In the genomic region with DNA sequence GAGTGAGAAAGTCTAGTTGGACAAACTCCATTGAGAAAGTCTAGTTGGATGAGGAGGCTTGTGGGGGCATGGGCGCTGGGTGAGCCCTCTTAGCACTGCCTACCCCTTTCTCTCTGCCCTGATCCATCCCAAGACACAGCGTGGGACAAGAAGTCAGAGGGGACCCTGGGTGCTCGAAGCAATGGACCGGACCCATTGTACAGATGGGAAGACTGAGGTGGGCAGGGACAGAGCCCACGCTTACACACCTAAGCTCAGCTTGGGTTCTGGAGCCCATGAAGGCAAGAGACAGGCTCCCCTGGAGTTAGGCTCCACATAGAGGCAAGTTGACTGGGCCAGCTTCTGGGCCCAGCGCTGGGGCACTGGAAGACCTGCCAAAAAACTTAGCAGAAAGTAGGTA, we compare ENCODE assay signal across 1 cellular context.
TF ChIP-seq lines count a peak whose summit lies in the region.

No MANE protein-coding gene starts in this region.

TF ChIP-seq in HepG2, 621 proteins besides CTCF, POLR2A, EP300 and RAD21 (continued from another document and continues in another):
- no peak for TF ChIP-seq AKNA (CRISPR knock-in tag; IDR thresholded peaks at IDR 0.05; ENCODE audit: borderline replicate concordance)
- TF ChIP-seq CHD4 (IDR thresholded peaks at IDR 0.05; ENCODE audit: borderline replicate concordance, low read length), result peak; percentile 66; the same call in 1 of the 2 replicates
- TF ChIP-seq, protein P1, sequence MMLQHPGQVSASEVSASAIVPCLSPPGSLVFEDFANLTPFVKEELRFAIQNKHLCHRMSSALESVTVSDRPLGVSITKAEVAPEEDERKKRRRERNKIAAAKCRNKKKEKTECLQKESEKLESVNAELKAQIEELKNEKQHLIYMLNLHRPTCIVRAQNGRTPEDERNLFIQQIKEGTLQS (CRISPR knock-in tag; IDR thresholded peaks at IDR 0.05), result no peak
- TF ChIP-seq ATF7 (IDR thresholded peaks at IDR 0.05), result no peak
- TF ChIP-seq ATF7 (CRISPR knock-in tag; IDR thresholded peaks at IDR 0.05), result no peak
- TF ChIP-seq, protein P2, sequence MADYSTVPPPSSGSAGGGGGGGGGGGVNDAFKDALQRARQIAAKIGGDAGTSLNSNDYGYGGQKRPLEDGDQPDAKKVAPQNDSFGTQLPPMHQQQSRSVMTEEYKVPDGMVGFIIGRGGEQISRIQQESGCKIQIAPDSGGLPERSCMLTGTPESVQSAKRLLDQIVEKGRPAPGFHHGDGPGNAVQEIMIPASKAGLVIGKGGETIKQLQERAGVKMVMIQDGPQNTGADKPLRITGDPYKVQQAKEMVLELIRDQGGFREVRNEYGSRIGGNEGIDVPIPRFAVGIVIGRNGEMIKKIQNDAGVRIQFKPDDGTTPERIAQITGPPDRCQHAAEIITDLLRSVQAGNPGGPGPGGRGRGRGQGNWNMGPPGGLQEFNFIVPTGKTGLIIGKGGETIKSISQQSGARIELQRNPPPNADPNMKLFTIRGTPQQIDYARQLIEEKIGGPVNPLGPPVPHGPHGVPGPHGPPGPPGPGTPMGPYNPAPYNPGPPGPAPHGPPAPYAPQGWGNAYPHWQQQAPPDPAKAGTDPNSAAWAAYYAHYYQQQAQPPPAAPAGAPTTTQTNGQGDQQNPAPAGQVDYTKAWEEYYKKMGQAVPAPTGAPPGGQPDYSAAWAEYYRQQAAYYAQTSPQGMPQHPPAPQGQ (CRISPR knock-in tag; IDR thresholded peaks at IDR 0.05; ENCODE audit: borderline replicate concordance), result no peak
- TF ChIP-seq, protein P3, sequence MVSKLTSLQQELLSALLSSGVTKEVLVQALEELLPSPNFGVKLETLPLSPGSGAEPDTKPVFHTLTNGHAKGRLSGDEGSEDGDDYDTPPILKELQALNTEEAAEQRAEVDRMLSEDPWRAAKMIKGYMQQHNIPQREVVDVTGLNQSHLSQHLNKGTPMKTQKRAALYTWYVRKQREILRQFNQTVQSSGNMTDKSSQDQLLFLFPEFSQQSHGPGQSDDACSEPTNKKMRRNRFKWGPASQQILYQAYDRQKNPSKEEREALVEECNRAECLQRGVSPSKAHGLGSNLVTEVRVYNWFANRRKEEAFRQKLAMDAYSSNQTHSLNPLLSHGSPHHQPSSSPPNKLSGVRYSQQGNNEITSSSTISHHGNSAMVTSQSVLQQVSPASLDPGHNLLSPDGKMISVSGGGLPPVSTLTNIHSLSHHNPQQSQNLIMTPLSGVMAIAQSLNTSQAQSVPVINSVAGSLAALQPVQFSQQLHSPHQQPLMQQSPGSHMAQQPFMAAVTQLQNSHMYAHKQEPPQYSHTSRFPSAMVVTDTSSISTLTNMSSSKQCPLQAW (CRISPR knock-in tag; IDR thresholded peaks at IDR 0.05), result no peak
- TF ChIP-seq ZNF577 (CRISPR knock-in tag; IDR thresholded peaks at IDR 0.05; ENCODE audit: borderline replicate concordance, low read depth), result no peak
- no peak for TF ChIP-seq ARNT2 (CRISPR knock-in tag; IDR thresholded peaks at IDR 0.05; ENCODE audit: low read depth)
- no peak for TF ChIP-seq TCF12 (IDR thresholded peaks at IDR 0.05)
- TF ChIP-seq TCF12 (CRISPR knock-in tag; IDR thresholded peaks at IDR 0.05), result no peak
- no peak for TF ChIP-seq ZNF253 (CRISPR knock-in tag; IDR thresholded peaks at IDR 0.05; ENCODE audit: borderline replicate concordance)
- TF ChIP-seq ZNF605 (CRISPR knock-in tag; IDR thresholded peaks at IDR 0.05), result no peak
- peak; percentile 94 for TF ChIP-seq ZNF629 (CRISPR knock-in tag; conservative IDR thresholded peaks at IDR 0.05)
- no peak for TF ChIP-seq ZNF432 (CRISPR knock-in tag; IDR thresholded peaks at IDR 0.05; ENCODE audit: borderline replicate concordance)
- TF ChIP-seq EZH2 (conservative IDR thresholded peaks at IDR 0.05; ENCODE audit: low read depth, low read length), result no peak
- no peak for TF ChIP-seq ZNF513 (CRISPR knock-in tag; conservative IDR thresholded peaks at IDR 0.05)
- TF ChIP-seq, protein P4, sequence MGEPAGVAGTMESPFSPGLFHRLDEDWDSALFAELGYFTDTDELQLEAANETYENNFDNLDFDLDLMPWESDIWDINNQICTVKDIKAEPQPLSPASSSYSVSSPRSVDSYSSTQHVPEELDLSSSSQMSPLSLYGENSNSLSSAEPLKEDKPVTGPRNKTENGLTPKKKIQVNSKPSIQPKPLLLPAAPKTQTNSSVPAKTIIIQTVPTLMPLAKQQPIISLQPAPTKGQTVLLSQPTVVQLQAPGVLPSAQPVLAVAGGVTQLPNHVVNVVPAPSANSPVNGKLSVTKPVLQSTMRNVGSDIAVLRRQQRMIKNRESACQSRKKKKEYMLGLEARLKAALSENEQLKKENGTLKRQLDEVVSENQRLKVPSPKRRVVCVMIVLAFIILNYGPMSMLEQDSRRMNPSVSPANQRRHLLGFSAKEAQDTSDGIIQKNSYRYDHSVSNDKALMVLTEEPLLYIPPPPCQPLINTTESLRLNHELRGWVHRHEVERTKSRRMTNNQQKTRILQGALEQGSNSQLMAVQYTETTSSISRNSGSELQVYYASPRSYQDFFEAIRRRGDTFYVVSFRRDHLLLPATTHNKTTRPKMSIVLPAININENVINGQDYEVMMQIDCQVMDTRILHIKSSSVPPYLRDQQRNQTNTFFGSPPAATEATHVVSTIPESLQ (CRISPR knock-in tag; conservative IDR thresholded peaks at IDR 0.05), result no peak
- TF ChIP-seq ZNF563 (CRISPR knock-in tag; IDR thresholded peaks at IDR 0.05), result no peak
- TF ChIP-seq ADNP (CRISPR knock-in tag; IDR thresholded peaks at IDR 0.05), result 0 out of 2 replicates have a peak, but pooled peaks have one; percentile 59
- TF ChIP-seq ZNF737 (CRISPR knock-in tag; IDR thresholded peaks at IDR 0.05; ENCODE audit: borderline replicate concordance), result no peak
- no peak for TF ChIP-seq MBD4 (IDR thresholded peaks at IDR 0.05; ENCODE audit: borderline replicate concordance, low read length)
- TF ChIP-seq FOXA1 (IDR thresholded peaks at IDR 0.05), result no peak
- no peak for TF ChIP-seq FOXA1 (CRISPR knock-in tag; IDR thresholded peaks at IDR 0.05)
- no peak for TF ChIP-seq ZBTB2 (CRISPR knock-in tag; IDR thresholded peaks at IDR 0.05; ENCODE audit: low read depth)
- TF ChIP-seq IKZF4 (CRISPR knock-in tag; IDR thresholded peaks at IDR 0.05; ENCODE audit: borderline replicate concordance, low read depth, not compliant biosample characterization), result no peak
- TF ChIP-seq ZNF562 (CRISPR knock-in tag; IDR thresholded peaks at IDR 0.05; ENCODE audit: borderline replicate concordance), result no peak
- TF ChIP-seq HCFC1 (IDR thresholded peaks at IDR 0.05; ENCODE audit: low read depth, low read length), result no peak
- no peak for TF ChIP-seq NFATC3 (CRISPR knock-in tag; IDR thresholded peaks at IDR 0.05)
- TF ChIP-seq FOXJ3 (CRISPR knock-in tag; IDR thresholded peaks at IDR 0.05; ENCODE audit: borderline replicate concordance), result no peak
- TF ChIP-seq NFRKB (IDR thresholded peaks at IDR 0.05), result no peak
- TF ChIP-seq ZNF124 (CRISPR knock-in tag; IDR thresholded peaks at IDR 0.05), result no peak
- peak; percentile 81 for TF ChIP-seq ZMYM3 (CRISPR knock-in tag; IDR thresholded peaks at IDR 0.05)
- TF ChIP-seq ZNF724P (CRISPR knock-in tag; IDR thresholded peaks at IDR 0.05; ENCODE audit: borderline replicate concordance), result no peak
- TF ChIP-seq CCAR2 (optimal IDR thresholded peaks at IDR 0.05; ENCODE audit: low read depth, low read length), result no peak
- TF ChIP-seq ZBTB38 (CRISPR knock-in tag; IDR thresholded peaks at IDR 0.05), result no peak
- TF ChIP-seq KDM1A (CRISPR knock-in tag; IDR thresholded peaks at IDR 0.05), result 0 out of 2 replicates have a peak, but pooled peaks have one; percentile 22
- TF ChIP-seq, protein P5, sequence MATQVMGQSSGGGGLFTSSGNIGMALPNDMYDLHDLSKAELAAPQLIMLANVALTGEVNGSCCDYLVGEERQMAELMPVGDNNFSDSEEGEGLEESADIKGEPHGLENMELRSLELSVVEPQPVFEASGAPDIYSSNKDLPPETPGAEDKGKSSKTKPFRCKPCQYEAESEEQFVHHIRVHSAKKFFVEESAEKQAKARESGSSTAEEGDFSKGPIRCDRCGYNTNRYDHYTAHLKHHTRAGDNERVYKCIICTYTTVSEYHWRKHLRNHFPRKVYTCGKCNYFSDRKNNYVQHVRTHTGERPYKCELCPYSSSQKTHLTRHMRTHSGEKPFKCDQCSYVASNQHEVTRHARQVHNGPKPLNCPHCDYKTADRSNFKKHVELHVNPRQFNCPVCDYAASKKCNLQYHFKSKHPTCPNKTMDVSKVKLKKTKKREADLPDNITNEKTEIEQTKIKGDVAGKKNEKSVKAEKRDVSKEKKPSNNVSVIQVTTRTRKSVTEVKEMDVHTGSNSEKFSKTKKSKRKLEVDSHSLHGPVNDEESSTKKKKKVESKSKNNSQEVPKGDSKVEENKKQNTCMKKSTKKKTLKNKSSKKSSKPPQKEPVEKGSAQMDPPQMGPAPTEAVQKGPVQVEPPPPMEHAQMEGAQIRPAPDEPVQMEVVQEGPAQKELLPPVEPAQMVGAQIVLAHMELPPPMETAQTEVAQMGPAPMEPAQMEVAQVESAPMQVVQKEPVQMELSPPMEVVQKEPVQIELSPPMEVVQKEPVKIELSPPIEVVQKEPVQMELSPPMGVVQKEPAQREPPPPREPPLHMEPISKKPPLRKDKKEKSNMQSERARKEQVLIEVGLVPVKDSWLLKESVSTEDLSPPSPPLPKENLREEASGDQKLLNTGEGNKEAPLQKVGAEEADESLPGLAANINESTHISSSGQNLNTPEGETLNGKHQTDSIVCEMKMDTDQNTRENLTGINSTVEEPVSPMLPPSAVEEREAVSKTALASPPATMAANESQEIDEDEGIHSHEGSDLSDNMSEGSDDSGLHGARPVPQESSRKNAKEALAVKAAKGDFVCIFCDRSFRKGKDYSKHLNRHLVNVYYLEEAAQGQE (IDR thresholded peaks at IDR 0.05; ENCODE audit: borderline replicate concordance in 1 of 2, low read depth in 1 of 2, low read length in 2 of 2), result no peak
- TF ChIP-seq, protein P6, sequence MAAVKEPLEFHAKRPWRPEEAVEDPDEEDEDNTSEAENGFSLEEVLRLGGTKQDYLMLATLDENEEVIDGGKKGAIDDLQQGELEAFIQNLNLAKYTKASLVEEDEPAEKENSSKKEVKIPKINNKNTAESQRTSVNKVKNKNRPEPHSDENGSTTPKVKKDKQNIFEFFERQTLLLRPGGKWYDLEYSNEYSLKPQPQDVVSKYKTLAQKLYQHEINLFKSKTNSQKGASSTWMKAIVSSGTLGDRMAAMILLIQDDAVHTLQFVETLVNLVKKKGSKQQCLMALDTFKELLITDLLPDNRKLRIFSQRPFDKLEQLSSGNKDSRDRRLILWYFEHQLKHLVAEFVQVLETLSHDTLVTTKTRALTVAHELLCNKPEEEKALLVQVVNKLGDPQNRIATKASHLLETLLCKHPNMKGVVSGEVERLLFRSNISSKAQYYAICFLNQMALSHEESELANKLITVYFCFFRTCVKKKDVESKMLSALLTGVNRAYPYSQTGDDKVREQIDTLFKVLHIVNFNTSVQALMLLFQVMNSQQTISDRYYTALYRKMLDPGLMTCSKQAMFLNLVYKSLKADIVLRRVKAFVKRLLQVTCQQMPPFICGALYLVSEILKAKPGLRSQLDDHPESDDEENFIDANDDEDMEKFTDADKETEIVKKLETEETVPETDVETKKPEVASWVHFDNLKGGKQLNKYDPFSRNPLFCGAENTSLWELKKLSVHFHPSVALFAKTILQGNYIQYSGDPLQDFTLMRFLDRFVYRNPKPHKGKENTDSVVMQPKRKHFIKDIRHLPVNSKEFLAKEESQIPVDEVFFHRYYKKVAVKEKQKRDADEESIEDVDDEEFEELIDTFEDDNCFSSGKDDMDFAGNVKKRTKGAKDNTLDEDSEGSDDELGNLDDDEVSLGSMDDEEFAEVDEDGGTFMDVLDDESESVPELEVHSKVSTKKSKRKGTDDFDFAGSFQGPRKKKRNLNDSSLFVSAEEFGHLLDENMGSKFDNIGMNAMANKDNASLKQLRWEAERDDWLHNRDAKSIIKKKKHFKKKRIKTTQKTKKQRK (IDR thresholded peaks at IDR 0.05; ENCODE audit: low read length), result no peak
